In genomic region chr3:133663569-133664313, GRCh38 we compare ENCODE assay signal across 8 cellular contexts. TPM values are rescaled to one million over a fixed set of nuclear protein-coding genes. Genes with fewer than 3 reads are reported as not detected.
DNase-seq lines count a peak whose midpoint lies in the region; ATAC-seq and TF ChIP-seq lines count a peak whose summit lies in the region.

No MANE protein-coding gene starts in this region.

- peak; percentile 62 for TF ChIP-seq CTCF in hepatocyte (IDR thresholded peaks at IDR 0.05; ENCODE audit: poor library complexity)

- H3K9me3 ChIP-seq in Karpas-422 (ENCODE audit: low read length) = no peaks in the 10 kb centered on the region
- no peaks in the 10 kb centered on the region for H3K9me3 ChIP-seq in hepatocyte (ENCODE audit: low read depth)

- peak; percentile 48 for ATAC-seq in GM21737 (IDR thresholded peaks at IDR 0.05; ENCODE audit: unreplicated experiment)
- ATAC-seq in stimulated activated memory B cell treated with anti-CD40 and anti-IgM and Interleukin-4, amounts not matched to agents 10 μg/mL and 1 μg/mL and 100 μg/mL, for 72 hours = peak; percentile 72

- peak overlapping the region; percentile 64 for H3K9ac ChIP-seq in Karpas-422 (ENCODE audit: low read length)

- H3K36me3 ChIP-seq in Karpas-422 (ENCODE audit: insufficient read depth, low read length) (peaks cover 15% of the 10 kb centered on the region), hepatocyte (replicated peaks; ENCODE audit: insufficient read depth, low read depth) (no peaks in the 10 kb centered on the region)

- no peaks in the 10 kb centered on the region for H3K27me3 Mint-ChIP-seq in stimulated activated memory B cell treated with anti-CD40 and anti-IgM and Interleukin-4, amounts not matched to agents 10 μg/mL and 1 μg/mL and 100 μg/mL, for 72 hours

- H2AFZ ChIP-seq in Karpas-422 (ENCODE audit: low read length) (peak overlapping the region; percentile 52; the same call in 1 of the 2 replicates), hepatocyte (no peak overlapping the region)

- peaks cover 14% of the 10 kb centered on the region for H3K36me3 Mint-ChIP-seq in stimulated activated memory B cell treated with anti-CD40 and anti-IgM and Interleukin-4, amounts not matched to agents 10 μg/mL and 1 μg/mL and 100 μg/mL, for 72 hours

- H3K27ac ChIP-seq in Karpas-422 (ENCODE audit: low read length) (peak overlapping the region; percentile 79), hepatocyte (peak overlapping the region; percentile 17)

- H3K9me2 ChIP-seq in Karpas-422 (replicated peaks; ENCODE audit: insufficient read depth, low read length) (no peaks in the 10 kb centered on the region), hepatocyte (replicated peaks; ENCODE audit: insufficient read depth) (no peaks in the 10 kb centered on the region)

- H3K27me3 ChIP-seq in Karpas-422 (ENCODE audit: low read length) (no peaks in the 10 kb centered on the region), hepatocyte (no peaks in the 10 kb centered on the region)

- peaks cover 39% of the 10 kb centered on the region for H3K4me1 Mint-ChIP-seq in stimulated activated memory B cell treated with anti-CD40 and anti-IgM and Interleukin-4, amounts not matched to agents 10 μg/mL and 1 μg/mL and 100 μg/mL, for 72 hours

- peaks cover 40% of the 10 kb centered on the region for H3K79me2 ChIP-seq in Karpas-422 (ENCODE audit: low read length)
- H3K79me2 ChIP-seq in hepatocyte = peaks cover 41% of the 10 kb centered on the region

- peak overlapping the region; percentile 99 for H3K27ac Mint-ChIP-seq in stimulated activated memory B cell treated with anti-CD40 and anti-IgM and Interleukin-4, amounts not matched to agents 10 μg/mL and 1 μg/mL and 100 μg/mL, for 72 hours

- H3K4me3 Mint-ChIP-seq in stimulated activated memory B cell treated with anti-CD40 and anti-IgM and Interleukin-4, amounts not matched to agents 10 μg/mL and 1 μg/mL and 100 μg/mL, for 72 hours = peak overlapping the region; percentile 34

- H3K4me2 ChIP-seq in Karpas-422 (ENCODE audit: low read depth, low read length, poor library complexity, severe bottlenecking) (peak overlapping the region; percentile 85), hepatocyte (no peak overlapping the region)

- H3K9me3 Mint-ChIP-seq in stimulated activated memory B cell treated with anti-CD40 and anti-IgM and Interleukin-4, amounts not matched to agents 10 μg/mL and 1 μg/mL and 100 μg/mL, for 72 hours = no peaks in the 10 kb centered on the region

- 55% methylated on average over 7 of the region's 7 CpGs for WGBS in hepatocyte (ENCODE audit: low lambda C conversion rate, missing lambda C conversion rate)

- peak overlapping the region; percentile 51; the same call in 1 of the 2 replicates for H3K4me3 ChIP-seq in Karpas-422 (ENCODE audit: low read length)
- no peak overlapping the region for H3K4me3 ChIP-seq in hepatocyte

- H3K4me1 ChIP-seq in Karpas-422 (ENCODE audit: low read length) = peaks cover 30% of the 10 kb centered on the region
- H3K4me1 ChIP-seq in hepatocyte (ENCODE audit: insufficient read depth) = peaks cover 14% of the 10 kb centered on the region

- no peaks in the 10 kb centered on the region for H4K20me1 ChIP-seq in Karpas-422 (ENCODE audit: insufficient read depth, low read depth, low read length)
- H4K20me1 ChIP-seq in hepatocyte (ENCODE audit: insufficient read depth, poor library complexity, severe bottlenecking) = no peaks in the 10 kb centered on the region

- DNase-seq in activated T-cell treated with anti-CD3 and anti-CD28 coated beads for 24 hours (ENCODE audit: low read depth) (peak; percentile 11), activated T-cell treated with anti-CD3 and anti-CD28 coated beads for 4 hours (no peak), Karpas-422 (peak; percentile 92), OCI-M1 (lab: John Stamatoyannopoulos, UW) (peak; percentile 87), amniotic epithelial cell (ENCODE audit: low read depth) (peak; percentile 62), hepatocyte (ENCODE audit: low spot score) (peak; percentile 83)

RNA-seq across cellular contexts. Expression of gene TOPBP1, which starts 2.0 kb away (rescaled TPM):
- total RNA-seq in Karpas-422 (2014; rRNA removed; shearing (Covaris generic); ENCODE audit: low replicate concordance) = 93.9 and 170 TPM in 2 replicates
- 27.1 and 29.0 TPM in 2 replicates for total RNA-seq in hepatocyte
- polyA plus RNA-seq in hepatocyte = 8.0 and 8.3 TPM in 2 replicates
